ENCODE assay signal across 1 cellular context in genomic region chr16:57808589-57808988, GRCh38.
TF ChIP-seq lines count a peak whose summit lies in the region.

No MANE protein-coding gene starts in this region.

TF ChIP-seq in K562, 482 proteins besides CTCF, POLR2A, EP300 and RAD21 (continued from another document):
- TF ChIP-seq ZBTB40 (IDR thresholded peaks at IDR 0.05) (0 out of 2 replicates have a peak, but pooled peaks have one; percentile 26), ZBTB40 (CRISPR knock-in tag; IDR thresholded peaks at IDR 0.05) (no peak), ZSCAN29 (IDR thresholded peaks at IDR 0.05) (0 out of 2 replicates have a peak, but pooled peaks have one; percentile 2), ESRRA (IDR thresholded peaks at IDR 0.05; ENCODE audit: borderline replicate concordance, low read depth) (peak; percentile 6; the same call in 1 of the 2 replicates), BCOR (IDR thresholded peaks at IDR 0.05) (peak; percentile 32; the same call in 1 of the 2 replicates)
